Comparison of ENCODE assay signal across 28 cellular contexts in genomic region chr7:70063796-70064423, GRCh38.
DNase-seq lines count a peak whose midpoint lies in the region; ATAC-seq and TF ChIP-seq lines count a peak whose summit lies in the region.
"Had no signal": no experiment of that assay in that cellular context is flagged by ENCODE, and none has a peak within 500 bp of the region (broad histone marks: within the 10 kb centered on the region; RNA-seq: fewer than 3 reads in every experiment).

No MANE protein-coding gene starts in this region.

- no peaks in the 10 kb centered on the region for H3K27me3 ChIP-seq in heart right ventricle
- no peaks in the 10 kb centered on the region for H3K27me3 ChIP-seq in CD8-positive, alpha-beta T cell (ENCODE audit: insufficient read depth, low read length)
- H3K27me3 ChIP-seq: Peyer's patch, thyroid gland had no signal

- CTCF ChIA-PET in CD8-positive, alpha-beta T cell (lab: Charles Lee): no interaction called here

- DNase-seq in M059J (ENCODE audit: low read depth) (peak; percentile 33), NCI-H69 (lab: John Stamatoyannopoulos, UW) (peak; percentile 50), heart right ventricle (peak in 1 of 2 donors; percentile 9), progenitor cell of endocrine pancreas (ENCODE audit: low spot score, unreplicated experiment) (no peak)
- DNase-seq in CD8-positive, alpha-beta T cell: no peak
- DNase-seq: activated CD8-positive, alpha-beta T cell treated with anti-CD3 and anti-CD28 coated beads, Interleukin-2, amount 10 ng/mL, durations not matched to agents 7 days and 5 days; anterior cingulate cortex; cerebellar nuclear complex; DMS153; GM23248; islet precursor cell; lower lobe of right lung; MM.1S; NCI-H1436; NCI-H2107; NCI-H524 treated with DMSO at 0.1 percent for 48 hours; Peyer's patch; posterior cingulate gyrus; T-helper 1 cell had no signal

- H3K27ac ChIP-seq in heart right ventricle: no peak overlapping the region
- no peak overlapping the region for H3K27ac ChIP-seq in CD8-positive, alpha-beta T cell (ENCODE audit: low read depth, low read length)
- H3K27ac ChIP-seq: GM23248, lower lobe of right lung, Peyer's patch, skin epidermis, thyroid gland had no signal

- no peak overlapping the region for H3K4me3 Mint-ChIP-seq in progenitor cell of endocrine pancreas (ENCODE audit: low read depth)
- no peak overlapping the region for H3K4me3 Mint-ChIP-seq in CD8-positive, alpha-beta T cell
- H3K4me3 Mint-ChIP-seq in stimulated activated memory B cell treated with anti-CD40 and anti-IgM and Interleukin-4, amounts not matched to agents 10 μg/mL and 1 μg/mL and 100 μg/mL, for 72 hours: no peak overlapping the region
- H3K4me3 Mint-ChIP-seq: activated CD8-positive, alpha-beta T cell treated with anti-CD3 and anti-CD28 coated beads, Interleukin-2, amount 10 ng/mL, durations not matched to agents 7 days and 5 days; B cell; stimulated activated naive CD8-positive, alpha-beta T cell treated with anti-CD3 and anti-CD28 coated beads, Interleukin-15, Interleukin-2, amounts not matched to agents 100 ng/mL and 50 ng/mL, for 24 hours had no signal

- no peaks in the 10 kb centered on the region for H3K9me3 ChIP-seq in heart right ventricle
- no peaks in the 10 kb centered on the region for H3K9me3 ChIP-seq in CD8-positive, alpha-beta T cell (ENCODE audit: low read length)
- H3K9me3 ChIP-seq: lower lobe of right lung, Peyer's patch, thyroid gland had no signal

- H3K4me1 ChIP-seq in heart right ventricle: peaks cover 0 to 16% (median 0%) of the 10 kb centered on the region in 9 donors
- H3K4me1 ChIP-seq in CD8-positive, alpha-beta T cell (ENCODE audit: insufficient read depth, low read length): no peaks in the 10 kb centered on the region
- H3K4me1 ChIP-seq: lower lobe of right lung, Peyer's patch, thyroid gland had no signal

- no peaks in the 10 kb centered on the region for H3K9me3 Mint-ChIP-seq in progenitor cell of endocrine pancreas (ENCODE audit: low read depth)
- no peaks in the 10 kb centered on the region for H3K9me3 Mint-ChIP-seq in CD8-positive, alpha-beta T cell
- H3K9me3 Mint-ChIP-seq in stimulated activated memory B cell treated with anti-CD40 and anti-IgM and Interleukin-4, amounts not matched to agents 10 μg/mL and 1 μg/mL and 100 μg/mL, for 72 hours: no peaks in the 10 kb centered on the region
- H3K9me3 Mint-ChIP-seq: activated naive CD4-positive, alpha-beta T cell treated with anti-CD3 and anti-CD28 coated beads, Interleukin-2, amount 50 U/mL, for 72 hours; activated T-helper 2 cell treated with anti-CD3 and anti-CD28 coated beads, Interferon-gamma antibody, Interleukin-2, Interleukin-4, amounts not matched to agents 10 μg/mL and 5 μg/mL and 100 μg/mL, durations not matched to agents 14 hours and 24 hours and 36 hours; stimulated activated naive CD8-positive, alpha-beta T cell treated with anti-CD3 and anti-CD28 coated beads, Interleukin-15, Interleukin-2, amounts not matched to agents 100 ng/mL and 50 ng/mL, for 24 hours had no signal

- peak overlapping the region; percentile 34 for H3K27ac Mint-ChIP-seq in progenitor cell of endocrine pancreas
- H3K27ac Mint-ChIP-seq in CD8-positive, alpha-beta T cell: no peak overlapping the region
- H3K27ac Mint-ChIP-seq in stimulated activated memory B cell treated with anti-CD40 and anti-IgM and Interleukin-4, amounts not matched to agents 10 μg/mL and 1 μg/mL and 100 μg/mL, for 72 hours: no peak overlapping the region
- H3K27ac Mint-ChIP-seq: activated CD8-positive, alpha-beta T cell treated with anti-CD3 and anti-CD28 coated beads, Interleukin-2, amount 10 ng/mL, durations not matched to agents 7 days and 5 days; activated naive CD4-positive, alpha-beta T cell treated with anti-CD3 and anti-CD28 coated beads, Interleukin-2, amount 50 U/mL, for 72 hours; activated T-helper 2 cell treated with anti-CD3 and anti-CD28 coated beads, Interferon-gamma antibody, Interleukin-2, Interleukin-4, amounts not matched to agents 10 μg/mL and 5 μg/mL and 100 μg/mL, durations not matched to agents 14 hours and 24 hours and 36 hours; B cell; stimulated activated naive CD8-positive, alpha-beta T cell treated with anti-CD3 and anti-CD28 coated beads, Interleukin-15, Interleukin-2, amounts not matched to agents 100 ng/mL and 50 ng/mL, for 24 hours had no signal

- H3K4me1 Mint-ChIP-seq in progenitor cell of endocrine pancreas (ENCODE audit: low read depth): peaks cover 16% of the 10 kb centered on the region
- H3K4me1 Mint-ChIP-seq in CD8-positive, alpha-beta T cell (ENCODE audit: low read depth): no peaks in the 10 kb centered on the region
- H3K4me1 Mint-ChIP-seq in stimulated activated memory B cell treated with anti-CD40 and anti-IgM and Interleukin-4, amounts not matched to agents 10 μg/mL and 1 μg/mL and 100 μg/mL, for 72 hours: peaks cover 8% of the 10 kb centered on the region

- no peaks in the 10 kb centered on the region for H3K36me3 ChIP-seq in heart right ventricle
- H3K36me3 ChIP-seq in CD8-positive, alpha-beta T cell (ENCODE audit: insufficient read depth, low read length): no peaks in the 10 kb centered on the region
- H3K36me3 ChIP-seq: lower lobe of right lung, Peyer's patch, thyroid gland had no signal

- H3K27me3 Mint-ChIP-seq in progenitor cell of endocrine pancreas: no peaks in the 10 kb centered on the region
- H3K27me3 Mint-ChIP-seq in CD8-positive, alpha-beta T cell (ENCODE audit: low read depth): no peaks in the 10 kb centered on the region
- no peaks in the 10 kb centered on the region for H3K27me3 Mint-ChIP-seq in stimulated activated memory B cell treated with anti-CD40 and anti-IgM and Interleukin-4, amounts not matched to agents 10 μg/mL and 1 μg/mL and 100 μg/mL, for 72 hours
- H3K27me3 Mint-ChIP-seq: B cell; stimulated activated naive CD8-positive, alpha-beta T cell treated with anti-CD3 and anti-CD28 coated beads, Interleukin-15, Interleukin-2, amounts not matched to agents 100 ng/mL and 50 ng/mL, for 24 hours had no signal

- ATAC-seq in heart right ventricle: peak; percentile 47 to 90 (median 79)
- ATAC-seq in CD8-positive, alpha-beta T cell: no peak
- no peak for ATAC-seq in stimulated activated memory B cell treated with anti-CD40 and anti-IgM and Interleukin-4, amounts not matched to agents 10 μg/mL and 1 μg/mL and 100 μg/mL, for 72 hours
- ATAC-seq in GM21423 (IDR thresholded peaks at IDR 0.05; ENCODE audit: unreplicated experiment): no peak
- ATAC-seq: activated CD8-positive, alpha-beta T cell treated with anti-CD3 and anti-CD28 coated beads, Interleukin-2, amount 10 ng/mL, durations not matched to agents 7 days and 5 days; activated naive CD4-positive, alpha-beta T cell treated with anti-CD3 and anti-CD28 coated beads, Interleukin-2, amount 50 U/mL, for 72 hours; K562; lower lobe of right lung had no signal

- POLR2A ChIA-PET in CD8-positive, alpha-beta T cell (lab: Charles Lee): no interaction called here

- TF ChIP-seq CTCF in heart right ventricle (IDR thresholded peaks at IDR 0.05) (no peak), progenitor cell of endocrine pancreas (IDR thresholded peaks at IDR 0.05; ENCODE audit: unreplicated experiment) (no peak)
- TF ChIP-seq CTCF in CD8-positive, alpha-beta T cell (IDR thresholded peaks at IDR 0.05): no peak

- 48 to 62% methylated on average over 9 of the region's 9 CpGs for WGBS in heart right ventricle, 2 donors

- H3K4me3 ChIP-seq in heart right ventricle: no peak overlapping the region
- no peak overlapping the region for H3K4me3 ChIP-seq in CD8-positive, alpha-beta T cell (ENCODE audit: low read depth, low read length)
- H3K4me3 ChIP-seq: GM23248, K562, lower lobe of right lung, Peyer's patch, skin epidermis, thyroid gland had no signal

- intact Hi-C loops in heart right ventricle (cut with DNase I): no loop called here
- intact Hi-C loops in CD8-positive, alpha-beta T cell (cut with DNase I, micrococcal nuclease): no loop called here

- no peaks in the 10 kb centered on the region for H3K36me3 Mint-ChIP-seq in progenitor cell of endocrine pancreas (ENCODE audit: insufficient read depth)
- no peaks in the 10 kb centered on the region for H3K36me3 Mint-ChIP-seq in CD8-positive, alpha-beta T cell
- H3K36me3 Mint-ChIP-seq in stimulated activated memory B cell treated with anti-CD40 and anti-IgM and Interleukin-4, amounts not matched to agents 10 μg/mL and 1 μg/mL and 100 μg/mL, for 72 hours: peaks cover 8% of the 10 kb centered on the region
- H3K36me3 Mint-ChIP-seq: activated naive CD4-positive, alpha-beta T cell treated with anti-CD3 and anti-CD28 coated beads, Interleukin-2, amount 50 U/mL, for 72 hours had no signal

Comparison
In these comparisons a context has a peak if more than half of its experiments do, and no peak if none do; other contexts are left out.
1. DNase-seq: peak in M059J (single experiment) and NCI-H69 (single experiment); none in progenitor cell of endocrine pancreas (single experiment) and CD8-positive, alpha-beta T cell (0 of 7).
2. ATAC-seq: peak in heart right ventricle (8 of 8); none in CD8-positive, alpha-beta T cell (single experiment), stimulated activated memory B cell treated with anti-CD40 and anti-IgM and Interleukin-4, amounts not matched to agents 10 μg/mL and 1 μg/mL and 100 μg/mL, for 72 hours (single experiment) and GM21423 (single experiment).